In the genomic region with DNA sequence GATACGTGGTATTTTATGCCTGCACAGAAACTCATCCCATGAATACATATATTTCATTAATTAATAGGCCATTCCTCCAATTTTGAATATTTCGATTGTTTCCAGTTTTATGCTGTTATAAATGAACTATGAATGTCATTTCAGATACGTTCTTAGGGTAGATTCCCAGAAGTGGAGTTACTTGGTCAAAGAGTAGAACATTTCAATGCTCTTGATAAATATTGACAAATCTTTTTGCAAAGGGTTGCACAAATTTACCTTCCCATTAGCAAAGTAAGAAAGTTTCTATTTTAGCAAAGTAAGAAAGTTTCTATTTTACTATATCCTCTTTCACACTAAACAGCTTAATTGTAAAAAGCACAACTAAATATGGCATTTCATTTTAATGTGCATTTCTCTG, we compare ENCODE assay signal across 2 cellular contexts.
TF ChIP-seq lines count a peak whose summit lies in the region.

No MANE protein-coding gene starts in this region.

TF ChIP-seq in A549, 52 proteins besides CTCF, POLR2A, EP300 and RAD21 (continued from another document):
- TF ChIP-seq, protein P1, sequence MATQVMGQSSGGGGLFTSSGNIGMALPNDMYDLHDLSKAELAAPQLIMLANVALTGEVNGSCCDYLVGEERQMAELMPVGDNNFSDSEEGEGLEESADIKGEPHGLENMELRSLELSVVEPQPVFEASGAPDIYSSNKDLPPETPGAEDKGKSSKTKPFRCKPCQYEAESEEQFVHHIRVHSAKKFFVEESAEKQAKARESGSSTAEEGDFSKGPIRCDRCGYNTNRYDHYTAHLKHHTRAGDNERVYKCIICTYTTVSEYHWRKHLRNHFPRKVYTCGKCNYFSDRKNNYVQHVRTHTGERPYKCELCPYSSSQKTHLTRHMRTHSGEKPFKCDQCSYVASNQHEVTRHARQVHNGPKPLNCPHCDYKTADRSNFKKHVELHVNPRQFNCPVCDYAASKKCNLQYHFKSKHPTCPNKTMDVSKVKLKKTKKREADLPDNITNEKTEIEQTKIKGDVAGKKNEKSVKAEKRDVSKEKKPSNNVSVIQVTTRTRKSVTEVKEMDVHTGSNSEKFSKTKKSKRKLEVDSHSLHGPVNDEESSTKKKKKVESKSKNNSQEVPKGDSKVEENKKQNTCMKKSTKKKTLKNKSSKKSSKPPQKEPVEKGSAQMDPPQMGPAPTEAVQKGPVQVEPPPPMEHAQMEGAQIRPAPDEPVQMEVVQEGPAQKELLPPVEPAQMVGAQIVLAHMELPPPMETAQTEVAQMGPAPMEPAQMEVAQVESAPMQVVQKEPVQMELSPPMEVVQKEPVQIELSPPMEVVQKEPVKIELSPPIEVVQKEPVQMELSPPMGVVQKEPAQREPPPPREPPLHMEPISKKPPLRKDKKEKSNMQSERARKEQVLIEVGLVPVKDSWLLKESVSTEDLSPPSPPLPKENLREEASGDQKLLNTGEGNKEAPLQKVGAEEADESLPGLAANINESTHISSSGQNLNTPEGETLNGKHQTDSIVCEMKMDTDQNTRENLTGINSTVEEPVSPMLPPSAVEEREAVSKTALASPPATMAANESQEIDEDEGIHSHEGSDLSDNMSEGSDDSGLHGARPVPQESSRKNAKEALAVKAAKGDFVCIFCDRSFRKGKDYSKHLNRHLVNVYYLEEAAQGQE (IDR thresholded peaks at IDR 0.05) = no peak
- no peak for TF ChIP-seq KDM1A (IDR thresholded peaks at IDR 0.05; ENCODE audit: low read depth)
- no peak for TF ChIP-seq ZNF302 (CRISPR knock-in tag; IDR thresholded peaks at IDR 0.05)
- no peak for TF ChIP-seq FOSL2 (IDR thresholded peaks at IDR 0.05)
- TF ChIP-seq FOSL2 (CRISPR knock-in tag; IDR thresholded peaks at IDR 0.05) = no peak
- no peak for TF ChIP-seq NPAS2 (CRISPR knock-in tag; IDR thresholded peaks at IDR 0.05; ENCODE audit: borderline replicate concordance)
- TF ChIP-seq, protein P2, sequence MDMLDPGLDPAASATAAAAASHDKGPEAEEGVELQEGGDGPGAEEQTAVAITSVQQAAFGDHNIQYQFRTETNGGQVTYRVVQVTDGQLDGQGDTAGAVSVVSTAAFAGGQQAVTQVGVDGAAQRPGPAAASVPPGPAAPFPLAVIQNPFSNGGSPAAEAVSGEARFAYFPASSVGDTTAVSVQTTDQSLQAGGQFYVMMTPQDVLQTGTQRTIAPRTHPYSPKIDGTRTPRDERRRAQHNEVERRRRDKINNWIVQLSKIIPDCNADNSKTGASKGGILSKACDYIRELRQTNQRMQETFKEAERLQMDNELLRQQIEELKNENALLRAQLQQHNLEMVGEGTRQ (IDR thresholded peaks at IDR 0.05) = no peak
- TF ChIP-seq POLR2AphosphoS2 (conservative IDR thresholded peaks at IDR 0.05; ENCODE audit: low read length) = no peak
- TF ChIP-seq FOSB (CRISPR knock-in tag; IDR thresholded peaks at IDR 0.05) = no peak
- no peak for TF ChIP-seq HOXB13 (CRISPR knock-in tag; IDR thresholded peaks at IDR 0.05; ENCODE audit: low read depth)
- no peak for TF ChIP-seq RNF2 (IDR thresholded peaks at IDR 0.05; ENCODE audit: borderline replicate concordance, low read depth)

TF ChIP-seq in GM23338, 12 proteins besides CTCF, POLR2A, EP300 and RAD21 (continued from another document):
- TF ChIP-seq, protein P3, sequence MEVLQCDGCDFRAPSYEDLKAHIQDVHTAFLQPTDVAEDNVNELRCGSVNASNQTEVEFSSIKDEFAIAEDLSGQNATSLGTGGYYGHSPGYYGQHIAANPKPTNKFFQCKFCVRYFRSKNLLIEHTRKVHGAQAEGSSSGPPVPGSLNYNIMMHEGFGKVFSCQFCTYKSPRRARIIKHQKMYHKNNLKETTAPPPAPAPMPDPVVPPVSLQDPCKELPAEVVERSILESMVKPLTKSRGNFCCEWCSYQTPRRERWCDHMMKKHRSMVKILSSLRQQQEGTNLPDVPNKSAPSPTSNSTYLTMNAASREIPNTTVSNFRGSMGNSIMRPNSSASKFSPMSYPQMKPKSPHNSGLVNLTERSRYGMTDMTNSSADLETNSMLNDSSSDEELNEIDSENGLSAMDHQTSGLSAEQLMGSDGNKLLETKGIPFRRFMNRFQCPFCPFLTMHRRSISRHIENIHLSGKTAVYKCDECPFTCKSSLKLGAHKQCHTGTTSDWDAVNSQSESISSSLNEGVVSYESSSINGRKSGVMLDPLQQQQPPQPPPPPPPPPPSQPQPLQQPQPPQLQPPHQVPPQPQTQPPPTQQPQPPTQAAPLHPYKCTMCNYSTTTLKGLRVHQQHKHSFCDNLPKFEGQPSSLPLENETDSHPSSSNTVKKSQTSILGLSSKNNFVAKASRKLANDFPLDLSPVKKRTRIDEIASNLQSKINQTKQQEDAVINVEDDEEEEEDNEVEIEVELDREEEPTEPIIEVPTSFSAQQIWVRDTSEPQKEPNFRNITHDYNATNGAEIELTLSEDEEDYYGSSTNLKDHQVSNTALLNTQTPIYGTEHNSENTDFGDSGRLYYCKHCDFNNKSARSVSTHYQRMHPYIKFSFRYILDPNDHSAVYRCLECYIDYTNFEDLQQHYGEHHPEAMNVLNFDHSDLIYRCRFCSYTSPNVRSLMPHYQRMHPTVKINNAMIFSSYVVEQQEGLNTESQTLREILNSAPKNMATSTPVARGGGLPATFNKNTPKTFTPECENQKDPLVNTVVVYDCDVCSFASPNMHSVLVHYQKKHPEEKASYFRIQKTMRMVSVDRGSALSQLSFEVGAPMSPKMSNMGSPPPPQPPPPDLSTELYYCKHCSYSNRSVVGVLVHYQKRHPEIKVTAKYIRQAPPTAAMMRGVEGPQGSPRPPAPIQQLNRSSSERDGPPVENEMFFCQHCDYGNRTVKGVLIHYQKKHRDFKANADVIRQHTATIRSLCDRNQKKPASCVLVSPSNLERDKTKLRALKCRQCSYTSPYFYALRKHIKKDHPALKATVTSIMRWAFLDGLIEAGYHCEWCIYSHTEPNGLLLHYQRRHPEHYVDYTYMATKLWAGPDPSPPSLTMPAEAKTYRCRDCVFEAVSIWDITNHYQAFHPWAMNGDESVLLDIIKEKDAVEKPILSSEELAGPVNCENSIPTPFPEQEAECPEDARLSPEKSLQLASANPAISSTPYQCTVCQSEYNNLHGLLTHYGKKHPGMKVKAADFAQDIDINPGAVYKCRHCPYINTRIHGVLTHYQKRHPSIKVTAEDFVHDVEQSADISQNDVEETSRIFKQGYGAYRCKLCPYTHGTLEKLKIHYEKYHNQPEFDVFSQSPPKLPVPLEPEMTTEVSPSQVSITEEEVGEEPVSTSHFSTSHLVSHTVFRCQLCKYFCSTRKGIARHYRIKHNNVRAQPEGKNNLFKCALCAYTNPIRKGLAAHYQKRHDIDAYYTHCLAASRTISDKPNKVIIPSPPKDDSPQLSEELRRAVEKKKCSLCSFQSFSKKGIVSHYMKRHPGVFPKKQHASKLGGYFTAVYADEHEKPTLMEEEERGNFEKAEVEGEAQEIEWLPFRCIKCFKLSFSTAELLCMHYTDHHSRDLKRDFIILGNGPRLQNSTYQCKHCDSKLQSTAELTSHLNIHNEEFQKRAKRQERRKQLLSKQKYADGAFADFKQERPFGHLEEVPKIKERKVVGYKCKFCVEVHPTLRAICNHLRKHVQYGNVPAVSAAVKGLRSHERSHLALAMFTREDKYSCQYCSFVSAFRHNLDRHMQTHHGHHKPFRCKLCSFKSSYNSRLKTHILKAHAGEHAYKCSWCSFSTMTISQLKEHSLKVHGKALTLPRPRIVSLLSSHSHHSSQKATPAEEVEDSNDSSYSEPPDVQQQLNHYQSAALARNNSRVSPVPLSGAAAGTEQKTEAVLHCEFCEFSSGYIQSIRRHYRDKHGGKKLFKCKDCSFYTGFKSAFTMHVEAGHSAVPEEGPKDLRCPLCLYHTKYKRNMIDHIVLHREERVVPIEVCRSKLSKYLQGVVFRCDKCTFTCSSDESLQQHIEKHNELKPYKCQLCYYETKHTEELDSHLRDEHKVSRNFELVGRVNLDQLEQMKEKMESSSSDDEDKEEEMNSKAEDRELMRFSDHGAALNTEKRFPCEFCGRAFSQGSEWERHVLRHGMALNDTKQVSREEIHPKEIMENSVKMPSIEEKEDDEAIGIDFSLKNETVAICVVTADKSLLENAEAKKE (CRISPR knock-in tag; IDR thresholded peaks at IDR 0.05) = no peak
- TF ChIP-seq, protein P1 (IDR thresholded peaks at IDR 0.05; ENCODE audit: unreplicated experiment) = no peak
- TF ChIP-seq, protein P4, sequence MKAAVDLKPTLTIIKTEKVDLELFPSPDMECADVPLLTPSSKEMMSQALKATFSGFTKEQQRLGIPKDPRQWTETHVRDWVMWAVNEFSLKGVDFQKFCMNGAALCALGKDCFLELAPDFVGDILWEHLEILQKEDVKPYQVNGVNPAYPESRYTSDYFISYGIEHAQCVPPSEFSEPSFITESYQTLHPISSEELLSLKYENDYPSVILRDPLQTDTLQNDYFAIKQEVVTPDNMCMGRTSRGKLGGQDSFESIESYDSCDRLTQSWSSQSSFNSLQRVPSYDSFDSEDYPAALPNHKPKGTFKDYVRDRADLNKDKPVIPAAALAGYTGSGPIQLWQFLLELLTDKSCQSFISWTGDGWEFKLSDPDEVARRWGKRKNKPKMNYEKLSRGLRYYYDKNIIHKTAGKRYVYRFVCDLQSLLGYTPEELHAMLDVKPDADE (IDR thresholded peaks at IDR 0.05) = no peak
- no peak for TF ChIP-seq ZNF114 (CRISPR knock-in tag; IDR thresholded peaks at IDR 0.05)
- TF ChIP-seq NANOG (IDR thresholded peaks at IDR 0.05; ENCODE audit: borderline replicate concordance) = no peak
